Comparison of ENCODE assay signal across 19 cellular contexts in the genomic region with DNA sequence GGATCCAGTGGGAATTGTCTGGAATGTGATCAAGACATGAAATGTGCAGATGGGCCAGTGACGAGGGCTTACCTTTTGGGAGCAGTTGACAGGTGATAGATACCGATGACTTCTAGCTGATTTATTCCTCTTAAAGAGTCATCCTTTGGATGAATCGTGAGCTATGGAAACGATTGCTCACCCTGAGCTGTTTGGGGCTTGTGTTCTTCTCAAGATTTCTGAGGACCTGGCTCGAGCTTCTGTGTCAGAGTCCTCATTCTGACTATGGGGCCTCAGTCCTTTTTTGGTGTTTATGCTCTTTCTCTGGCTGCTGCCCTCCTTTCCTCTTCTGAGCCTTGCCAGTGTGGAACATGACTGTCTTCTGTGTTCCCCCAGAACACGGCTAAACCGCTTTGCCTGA. TPM values are rescaled to one million over a fixed set of nuclear protein-coding genes. Genes with fewer than 3 reads are reported as not detected.
DNase-seq lines count a peak whose midpoint lies in the region; ATAC-seq and TF ChIP-seq lines count a peak whose summit lies in the region.
"Had no signal": no experiment of that assay in that cellular context is flagged by ENCODE, and none has a peak within 500 bp of the region (broad histone marks: within the 10 kb centered on the region; RNA-seq: fewer than 3 reads in every experiment).

No MANE protein-coding gene starts in this region.

- no TSS peak for BruUV-seq in HCT116 (replicated peaks; lab: Mats Ljungman, UMichigan)

- peaks cover 28% of the 10 kb centered on the region for H3K4me1 Mint-ChIP-seq in activated CD4-positive, alpha-beta memory T cell treated with anti-CD3 and anti-CD28 coated beads for 36 hours (ENCODE audit: low read depth)
- H3K4me1 Mint-ChIP-seq in activated CD4-positive, alpha-beta memory T cell treated with anti-CD3 and anti-CD28 coated beads, Interleukin-2, amount 10 ng/mL, durations not matched to agents 7 days and 5 days: peaks cover 39% of the 10 kb centered on the region
- peaks cover 27% of the 10 kb centered on the region for H3K4me1 Mint-ChIP-seq in activated T-helper 1 cell treated with anti-CD3 and anti-CD28 coated beads, Interleukin-12 subunit alpha, Interleukin-12 subunit beta, Interleukin-2, Interleukin-4 antibody, amounts not matched to agents 30 ng/mL and 10 ng/mL and 1 ng/mL, durations not matched to agents 14 hours and 24 hours and 36 hours (ENCODE audit: low read depth)
- peaks cover 21 to 54% (median 28%) of the 10 kb centered on the region in 3 donors for H3K4me1 Mint-ChIP-seq in naive B cell

- H3K9me2 ChIP-seq in HCT116 (ENCODE audit: insufficient read depth): no peaks in the 10 kb centered on the region

- no peaks in the 10 kb centered on the region for H3K36me3 Mint-ChIP-seq in activated CD4-positive, alpha-beta memory T cell treated with anti-CD3 and anti-CD28 coated beads for 36 hours
- no peaks in the 10 kb centered on the region for H3K36me3 Mint-ChIP-seq in activated CD4-positive, alpha-beta memory T cell treated with anti-CD3 and anti-CD28 coated beads, Interleukin-2, amount 10 ng/mL, durations not matched to agents 7 days and 5 days (ENCODE audit: low read depth)
- peaks cover 2% of the 10 kb centered on the region for H3K36me3 Mint-ChIP-seq in activated T-helper 1 cell treated with anti-CD3 and anti-CD28 coated beads, Interleukin-12 subunit alpha, Interleukin-12 subunit beta, Interleukin-2, Interleukin-4 antibody, amounts not matched to agents 30 ng/mL and 10 ng/mL and 1 ng/mL, durations not matched to agents 14 hours and 24 hours and 36 hours (ENCODE audit: low read depth)
- no peaks in the 10 kb centered on the region for H3K36me3 Mint-ChIP-seq in naive B cell
- H3K36me3 Mint-ChIP-seq: activated CD8-positive, alpha-beta memory T cell treated with anti-CD3 and anti-CD28 coated beads, Interleukin-2, amount 10 ng/mL, durations not matched to agents 7 days and 5 days had no signal

- H3K4me3 Mint-ChIP-seq in activated CD4-positive, alpha-beta memory T cell treated with anti-CD3 and anti-CD28 coated beads for 36 hours: no peak overlapping the region
- H3K4me3 Mint-ChIP-seq in activated CD4-positive, alpha-beta memory T cell treated with anti-CD3 and anti-CD28 coated beads, Interleukin-2, amount 10 ng/mL, durations not matched to agents 7 days and 5 days: no peak overlapping the region
- H3K4me3 Mint-ChIP-seq in activated T-helper 1 cell treated with anti-CD3 and anti-CD28 coated beads, Interleukin-12 subunit alpha, Interleukin-12 subunit beta, Interleukin-2, Interleukin-4 antibody, amounts not matched to agents 30 ng/mL and 10 ng/mL and 1 ng/mL, durations not matched to agents 14 hours and 24 hours and 36 hours: no peak overlapping the region
- H3K4me3 Mint-ChIP-seq in naive B cell: peak overlapping the region in 1 of 8 donors; percentile 47
- H3K4me3 Mint-ChIP-seq: activated CD8-positive, alpha-beta memory T cell treated with anti-CD3 and anti-CD28 coated beads, Interleukin-2, amount 10 ng/mL, durations not matched to agents 7 days and 5 days; CD14-positive monocyte; T-helper 1 cell treated with Interleukin-12 subunit alpha and Interleukin-12 subunit beta and Interleukin-4 antibody, amounts not matched to agents 30 μg/mL and 1 μg/mL, for 36 hours had no signal

- H3K27ac Mint-ChIP-seq in activated CD4-positive, alpha-beta memory T cell treated with anti-CD3 and anti-CD28 coated beads for 36 hours: no peak overlapping the region
- H3K27ac Mint-ChIP-seq in activated CD4-positive, alpha-beta memory T cell treated with anti-CD3 and anti-CD28 coated beads, Interleukin-2, amount 10 ng/mL, durations not matched to agents 7 days and 5 days: no peak overlapping the region
- peak overlapping the region; percentile 3 for H3K27ac Mint-ChIP-seq in activated T-helper 1 cell treated with anti-CD3 and anti-CD28 coated beads, Interleukin-12 subunit alpha, Interleukin-12 subunit beta, Interleukin-2, Interleukin-4 antibody, amounts not matched to agents 30 ng/mL and 10 ng/mL and 1 ng/mL, durations not matched to agents 14 hours and 24 hours and 36 hours
- peak overlapping the region in 5 of 6 donors; percentile 38 to 98 (median 97) for H3K27ac Mint-ChIP-seq in naive B cell
- H3K27ac Mint-ChIP-seq: activated CD8-positive, alpha-beta memory T cell treated with anti-CD3 and anti-CD28 coated beads, Interleukin-2, amount 10 ng/mL, durations not matched to agents 7 days and 5 days; T-helper 1 cell treated with Interleukin-12 subunit alpha and Interleukin-12 subunit beta and Interleukin-4 antibody, amounts not matched to agents 30 μg/mL and 1 μg/mL, for 36 hours had no signal

- H3K79me2 ChIP-seq in HCT116 (ENCODE audit: insufficient read depth, low read length): no peaks in the 10 kb centered on the region

- no peak overlapping the region for H3K27ac ChIP-seq in HCT116 (ENCODE audit: low read depth, low read length)
- H3K27ac ChIP-seq: esophagus squamous epithelium, SJCRH30, testis, WERI-Rb-1 had no signal

- CTCF ChIA-PET in activated CD4-positive, alpha-beta memory T cell treated with anti-CD3 and anti-CD28 coated beads for 36 hours (lab: Charles Lee): interaction anchor here (0.9 to 1.7 kb wide), 4 partner anchors 9 to 98 kb away, joined by 3 to 8 read pairs (median 6); a partner anchor contains a TSS
- CTCF ChIA-PET in activated CD4-positive, alpha-beta memory T cell treated with anti-CD3 and anti-CD28 coated beads, Interleukin-2, amount 10 ng/mL, durations not matched to agents 7 days and 5 days (lab: Charles Lee): interaction anchor here (2.4 to 3.0 kb wide), 2 partner anchors 12 to 29 kb away, joined by 14 to 25 read pairs; a partner anchor contains a TSS
- CTCF ChIA-PET in HCT116 (lab: Charles Lee): no interaction called here

- intact Hi-C loops in activated CD4-positive, alpha-beta memory T cell treated with anti-CD3 and anti-CD28 coated beads for 36 hours (cut with micrococcal nuclease): loop anchor here (2.0 kb wide), 1 partner anchor 16 kb away; no protein-coding TSS in a partner anchor
- intact Hi-C loops in HCT116 (cut with micrococcal nuclease): no loop called here
- intact Hi-C loops in activated T-helper 1 cell treated with anti-CD3 and anti-CD28 coated beads, Interleukin-12 subunit alpha, Interleukin-12 subunit beta, Interleukin-2, Interleukin-4 antibody, amounts not matched to agents 30 ng/mL and 10 ng/mL and 1 ng/mL, durations not matched to agents 14 hours and 24 hours and 36 hours (cut with micrococcal nuclease): loop anchor here (1.0 kb wide), 1 partner anchor 8 kb away; no protein-coding TSS in a partner anchor

- no peak for TF ChIP-seq POLR2A in HCT116 (IDR thresholded peaks at IDR 0.05; ENCODE audit: borderline replicate concordance, extremely low read depth, insufficient read depth, insufficient read length)

- no peak for TF ChIP-seq CTCF in HCT116 (IDR thresholded peaks at IDR 0.05 in 2 of 3, conservative IDR thresholded peaks at IDR 0.05 in 1 of 3; ENCODE audit: borderline replicate concordance in 1 of 3, insufficient read depth in 1 of 3, low read depth in 2 of 3, low read length in 2 of 3)

- peak; percentile 61 for DNase-seq in activated CD4-positive, alpha-beta memory T cell treated with anti-CD3 and anti-CD28 coated beads for 36 hours
- DNase-seq in activated CD4-positive, alpha-beta memory T cell treated with anti-CD3 and anti-CD28 coated beads, Interleukin-2, amount 10 ng/mL, durations not matched to agents 7 days and 5 days: no peak
- no peak for DNase-seq in HCT116 (ENCODE audit: low read depth, low spot score)
- DNase-seq in activated T-helper 1 cell treated with anti-CD3 and anti-CD28 coated beads, Interleukin-12 subunit alpha, Interleukin-12 subunit beta, Interleukin-2, Interleukin-4 antibody, amounts not matched to agents 30 ng/mL and 10 ng/mL and 1 ng/mL, durations not matched to agents 14 hours and 24 hours and 36 hours (ENCODE audit: low spot score): no peak
- DNase-seq in naive B cell: no peak
- no peak for DNase-seq in NCI-H524 (lab: John Stamatoyannopoulos, UW)
- DNase-seq in D341Med (ENCODE audit: low spot score): no peak
- DNase-seq: activated CD8-positive, alpha-beta memory T cell treated with anti-CD3 and anti-CD28 coated beads, Interleukin-2, amount 10 ng/mL, durations not matched to agents 7 days and 5 days; effector memory CD4-positive, alpha-beta T cell; esophagus squamous epithelium; mammary epithelial cell; NCI-H82; retina; SJCRH30; testis; WERI-Rb-1 had no signal

- no peaks in the 10 kb centered on the region for H4K20me1 ChIP-seq in HCT116 (ENCODE audit: insufficient read depth)

- no peaks in the 10 kb centered on the region for H3K9me3 ChIP-seq in HCT116 (ENCODE audit: control insufficient read depth in 1 of 2, insufficient read depth in 1 of 2, low read depth in 1 of 2, low read length in 2 of 2)
- H3K9me3 ChIP-seq: esophagus squamous epithelium, SJCRH30, testis had no signal

- H3K9ac ChIP-seq in HCT116 (ENCODE audit: low read length): no peak overlapping the region

- no peaks in the 10 kb centered on the region for H3K27me3 Mint-ChIP-seq in activated CD4-positive, alpha-beta memory T cell treated with anti-CD3 and anti-CD28 coated beads for 36 hours
- H3K27me3 Mint-ChIP-seq in activated CD4-positive, alpha-beta memory T cell treated with anti-CD3 and anti-CD28 coated beads, Interleukin-2, amount 10 ng/mL, durations not matched to agents 7 days and 5 days: peaks cover 12% of the 10 kb centered on the region
- peaks cover 5% of the 10 kb centered on the region for H3K27me3 Mint-ChIP-seq in activated T-helper 1 cell treated with anti-CD3 and anti-CD28 coated beads, Interleukin-12 subunit alpha, Interleukin-12 subunit beta, Interleukin-2, Interleukin-4 antibody, amounts not matched to agents 30 ng/mL and 10 ng/mL and 1 ng/mL, durations not matched to agents 14 hours and 24 hours and 36 hours (ENCODE audit: insufficient read depth)
- H3K27me3 Mint-ChIP-seq in naive B cell: no peaks in the 10 kb centered on the region

- POLR2A ChIA-PET in activated CD4-positive, alpha-beta memory T cell treated with anti-CD3 and anti-CD28 coated beads for 36 hours (lab: Charles Lee): interaction anchor here (1.0 to 4.3 kb wide), 3 partner anchors 11 to 16 kb away, joined by 3 to 20 read pairs (median 8); a partner anchor contains a TSS
- POLR2A ChIA-PET in activated CD4-positive, alpha-beta memory T cell treated with anti-CD3 and anti-CD28 coated beads, Interleukin-2, amount 10 ng/mL, durations not matched to agents 7 days and 5 days (lab: Charles Lee): interaction anchor here (2.1 to 3.2 kb wide), 3 partner anchors 9 to 15 kb away, joined by 7 to 16 read pairs (median 15); a partner anchor contains a TSS
- POLR2A ChIA-PET in HCT116 (lab: Charles Lee): interaction anchor here (0.8 kb wide), 1 partner anchor 13 kb away, joined by 3 read pairs; no protein-coding TSS in a partner anchor

- H3K9me3 Mint-ChIP-seq in activated CD4-positive, alpha-beta memory T cell treated with anti-CD3 and anti-CD28 coated beads for 36 hours: no peaks in the 10 kb centered on the region
- H3K9me3 Mint-ChIP-seq in activated CD4-positive, alpha-beta memory T cell treated with anti-CD3 and anti-CD28 coated beads, Interleukin-2, amount 10 ng/mL, durations not matched to agents 7 days and 5 days: no peaks in the 10 kb centered on the region
- H3K9me3 Mint-ChIP-seq in activated T-helper 1 cell treated with anti-CD3 and anti-CD28 coated beads, Interleukin-12 subunit alpha, Interleukin-12 subunit beta, Interleukin-2, Interleukin-4 antibody, amounts not matched to agents 30 ng/mL and 10 ng/mL and 1 ng/mL, durations not matched to agents 14 hours and 24 hours and 36 hours: no peaks in the 10 kb centered on the region
- peaks cover 0 to 2% (median 0%) of the 10 kb centered on the region in 7 donors for H3K9me3 Mint-ChIP-seq in naive B cell
- H3K9me3 Mint-ChIP-seq: T-helper 1 cell treated with Interleukin-12 subunit alpha and Interleukin-12 subunit beta and Interleukin-4 antibody, amounts not matched to agents 30 μg/mL and 1 μg/mL, for 36 hours had no signal

- no peak for TF ChIP-seq RAD21 in HCT116 (IDR thresholded peaks at IDR 0.05; ENCODE audit: low read depth)

- ATAC-seq in HCT116 (no peak), naive B cell (ENCODE audit: low read depth in 2 of 2) (no peak), GM19328 (IDR thresholded peaks at IDR 0.05; ENCODE audit: unreplicated experiment) (no peak)
- ATAC-seq: activated CD8-positive, alpha-beta memory T cell treated with anti-CD3 and anti-CD28 coated beads, Interleukin-2, amount 10 ng/mL, durations not matched to agents 7 days and 5 days had no signal

- RAD21 ChIA-PET in HCT116 (lab: Charles Lee; ENCODE audit: low non-redundant PET in 1 of 2, low total read pairs in 2 of 2, uncharacterized antibody in 2 of 2, unreplicated experiment in 2 of 2): no interaction called here

- no peaks in the 10 kb centered on the region for H3K27me3 ChIP-seq in HCT116 (ENCODE audit: insufficient read depth, low read length)
- H3K27me3 ChIP-seq: testis had no signal

- no peak overlapping the region for H3K4me2 ChIP-seq in HCT116 (ENCODE audit: low read length)

- H2AFZ ChIP-seq in HCT116 (ENCODE audit: low read depth, low read length, poor library complexity, severe bottlenecking): no peak overlapping the region

- no peak overlapping the region for H3K4me3 ChIP-seq in HCT116 (replicated peaks in 1 of 2; ENCODE audit: low read depth in 1 of 2, low read length in 2 of 2)
- H3K4me3 ChIP-seq: esophagus squamous epithelium, SJCRH30, testis had no signal

- H3K4me1 ChIP-seq in HCT116 (ENCODE audit: control insufficient read depth in 1 of 2, insufficient read depth in 2 of 2, low read length in 2 of 2): peaks cover 0 to 13% of the 10 kb centered on the region in 2 experiments; a peak in 1 of 4 replicates
- H3K4me1 ChIP-seq: esophagus squamous epithelium, SJCRH30, testis had no signal

- no peaks in the 10 kb centered on the region for H3K36me3 ChIP-seq in HCT116 (ENCODE audit: control insufficient read depth in 1 of 2, insufficient read depth in 2 of 2, low read length in 2 of 2)
- H3K36me3 ChIP-seq: esophagus squamous epithelium, SJCRH30, WERI-Rb-1 had no signal

RNA-seq across cellular contexts. Expression of a gene that starts 11.9 kb away (rescaled TPM):
- total RNA-seq in activated CD4-positive, alpha-beta memory T cell treated with anti-CD3 and anti-CD28 coated beads for 36 hours: 10 to 100 TPM; 25.5 to 25.7 TPM
- 10 to 100 TPM; 21.4 to 23.3 TPM for total RNA-seq in activated CD4-positive, alpha-beta memory T cell treated with anti-CD3 and anti-CD28 coated beads, Interleukin-2, amount 10 ng/mL, durations not matched to agents 7 days and 5 days
- total RNA-seq in HCT116 (2021; ENCODE audit: unreplicated experiment): 25.9 TPM
- polyA plus RNA-seq in HCT116 (2012): 10.8 and 12.3 TPM in 2 replicates
- 13.9 and 14.3 TPM in 2 replicates for total RNA-seq in activated T-helper 1 cell treated with anti-CD3 and anti-CD28 coated beads, Interleukin-12 subunit alpha, Interleukin-12 subunit beta, Interleukin-2, Interleukin-4 antibody, amounts not matched to agents 30 ng/mL and 10 ng/mL and 1 ng/mL, durations not matched to agents 14 hours and 24 hours and 36 hours
- polyA plus RNA-seq in naive B cell (ENCODE audit: low read depth in 6 of 6): 10 to 100 TPM; 20.2 to 35.5 (median 27.3) TPM

Comparison
In these comparisons a context has a peak if more than half of its experiments do, and no peak if none do; other contexts are left out.
1. H3K27ac Mint-ChIP-seq: peak in activated T-helper 1 cell treated with anti-CD3 and anti-CD28 coated beads, Interleukin-12 subunit alpha, Interleukin-12 subunit beta, Interleukin-2, Interleukin-4 antibody, amounts not matched to agents 30 ng/mL and 10 ng/mL and 1 ng/mL, durations not matched to agents 14 hours and 24 hours and 36 hours (single experiment) and naive B cell (5 of 6); none in activated CD4-positive, alpha-beta memory T cell treated with anti-CD3 and anti-CD28 coated beads for 36 hours (single experiment) and activated CD4-positive, alpha-beta memory T cell treated with anti-CD3 and anti-CD28 coated beads, Interleukin-2, amount 10 ng/mL, durations not matched to agents 7 days and 5 days (single experiment).